In the genomic region with DNA sequence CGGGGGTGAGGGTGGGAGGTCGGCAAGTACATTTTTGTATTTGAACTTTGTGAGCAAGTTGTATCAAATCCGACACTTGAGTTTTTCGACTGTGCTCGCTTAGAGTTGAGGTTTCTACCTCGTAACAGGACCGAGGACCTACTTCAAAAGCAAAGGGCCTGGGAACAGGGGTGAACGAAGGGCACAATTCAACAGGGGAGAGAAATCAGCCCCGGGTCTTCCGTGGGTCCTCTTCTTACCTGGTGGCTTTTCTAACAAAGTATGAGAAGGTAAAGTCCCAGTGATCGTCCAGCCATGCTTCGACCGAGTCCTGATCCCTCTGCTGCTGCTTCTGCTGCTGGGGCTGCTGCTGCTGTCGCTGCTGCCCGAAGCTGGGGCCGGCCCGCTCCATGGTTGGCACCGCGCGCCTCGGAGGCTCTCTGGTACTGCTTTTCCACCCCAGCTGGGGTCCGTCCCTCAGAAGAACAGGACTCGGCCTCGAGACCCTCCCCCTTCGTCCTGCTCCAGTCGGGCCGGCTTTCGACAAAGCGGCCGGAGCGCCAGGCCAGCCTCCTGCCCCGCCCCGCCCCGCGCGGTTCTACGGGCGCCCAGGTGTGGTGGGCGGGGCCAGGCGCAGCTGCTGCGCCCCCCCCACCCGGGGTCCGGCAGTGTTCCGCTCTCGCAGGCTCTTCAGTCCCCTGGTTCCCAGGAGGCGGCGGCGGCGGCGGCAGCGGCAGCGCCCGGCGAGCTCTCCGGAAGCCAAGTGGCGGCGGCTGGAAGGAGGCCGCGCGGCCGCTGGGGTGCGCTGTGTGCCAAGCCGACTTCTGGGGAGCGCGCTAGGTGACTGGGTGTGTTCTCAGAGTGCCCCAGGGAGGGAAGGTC, we compare ENCODE assay signal across 1 cellular context.
TF ChIP-seq lines count a peak whose summit lies in the region.

A gene (minus strand): TSS at position 524 of the 861 bp plus-strand sequence. CDS start 133 bp downstream, at position 391.

TF ChIP-seq in HepG2, 621 proteins besides CTCF, POLR2A, EP300 and RAD21 (continued from another document and continues in another):
- TF ChIP-seq, protein P1, sequence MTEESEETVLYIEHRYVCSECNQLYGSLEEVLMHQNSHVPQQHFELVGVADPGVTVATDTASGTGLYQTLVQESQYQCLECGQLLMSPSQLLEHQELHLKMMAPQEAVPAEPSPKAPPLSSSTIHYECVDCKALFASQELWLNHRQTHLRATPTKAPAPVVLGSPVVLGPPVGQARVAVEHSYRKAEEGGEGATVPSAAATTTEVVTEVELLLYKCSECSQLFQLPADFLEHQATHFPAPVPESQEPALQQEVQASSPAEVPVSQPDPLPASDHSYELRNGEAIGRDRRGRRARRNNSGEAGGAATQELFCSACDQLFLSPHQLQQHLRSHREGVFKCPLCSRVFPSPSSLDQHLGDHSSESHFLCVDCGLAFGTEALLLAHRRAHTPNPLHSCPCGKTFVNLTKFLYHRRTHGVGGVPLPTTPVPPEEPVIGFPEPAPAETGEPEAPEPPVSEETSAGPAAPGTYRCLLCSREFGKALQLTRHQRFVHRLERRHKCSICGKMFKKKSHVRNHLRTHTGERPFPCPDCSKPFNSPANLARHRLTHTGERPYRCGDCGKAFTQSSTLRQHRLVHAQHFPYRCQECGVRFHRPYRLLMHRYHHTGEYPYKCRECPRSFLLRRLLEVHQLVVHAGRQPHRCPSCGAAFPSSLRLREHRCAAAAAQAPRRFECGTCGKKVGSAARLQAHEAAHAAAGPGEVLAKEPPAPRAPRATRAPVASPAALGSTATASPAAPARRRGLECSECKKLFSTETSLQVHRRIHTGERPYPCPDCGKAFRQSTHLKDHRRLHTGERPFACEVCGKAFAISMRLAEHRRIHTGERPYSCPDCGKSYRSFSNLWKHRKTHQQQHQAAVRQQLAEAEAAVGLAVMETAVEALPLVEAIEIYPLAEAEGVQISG (CRISPR knock-in tag; IDR thresholded peaks at IDR 0.05), result peak; percentile 36; the same call in 1 of the 2 replicates
- 0 out of 2 replicates have a peak, but pooled peaks have one; percentile 29 for TF ChIP-seq MAFG (CRISPR knock-in tag; IDR thresholded peaks at IDR 0.05)
- TF ChIP-seq SALL2 (CRISPR knock-in tag; IDR thresholded peaks at IDR 0.05), result peak; percentile 52; the same call in 1 of the 2 replicates
- TF ChIP-seq ZNF777 (CRISPR knock-in tag; IDR thresholded peaks at IDR 0.05), result peak; percentile 74
- TF ChIP-seq TCF12 (IDR thresholded peaks at IDR 0.05), result no peak
- peak; percentile 58; the same call in 1 of the 2 replicates for TF ChIP-seq TCF12 (CRISPR knock-in tag; IDR thresholded peaks at IDR 0.05)
- TF ChIP-seq KDM5B (CRISPR knock-in tag; IDR thresholded peaks at IDR 0.05; ENCODE audit: borderline replicate concordance), result peak; percentile 60; the same call in 1 of the 2 replicates
- no peak for TF ChIP-seq PHF21A (CRISPR knock-in tag; IDR thresholded peaks at IDR 0.05)
- 0 out of 2 replicates have a peak, but pooled peaks have one; percentile 41 for TF ChIP-seq GLI4 (CRISPR knock-in tag; IDR thresholded peaks at IDR 0.05; ENCODE audit: borderline replicate concordance)
- TF ChIP-seq, protein P2, sequence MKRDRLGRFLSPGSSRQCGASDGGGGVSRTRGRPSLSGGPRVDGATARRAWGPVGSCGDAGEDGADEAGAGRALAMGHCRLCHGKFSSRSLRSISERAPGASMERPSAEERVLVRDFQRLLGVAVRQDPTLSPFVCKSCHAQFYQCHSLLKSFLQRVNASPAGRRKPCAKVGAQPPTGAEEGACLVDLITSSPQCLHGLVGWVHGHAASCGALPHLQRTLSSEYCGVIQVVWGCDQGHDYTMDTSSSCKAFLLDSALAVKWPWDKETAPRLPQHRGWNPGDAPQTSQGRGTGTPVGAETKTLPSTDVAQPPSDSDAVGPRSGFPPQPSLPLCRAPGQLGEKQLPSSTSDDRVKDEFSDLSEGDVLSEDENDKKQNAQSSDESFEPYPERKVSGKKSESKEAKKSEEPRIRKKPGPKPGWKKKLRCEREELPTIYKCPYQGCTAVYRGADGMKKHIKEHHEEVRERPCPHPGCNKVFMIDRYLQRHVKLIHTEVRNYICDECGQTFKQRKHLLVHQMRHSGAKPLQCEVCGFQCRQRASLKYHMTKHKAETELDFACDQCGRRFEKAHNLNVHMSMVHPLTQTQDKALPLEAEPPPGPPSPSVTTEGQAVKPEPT (CRISPR knock-in tag; IDR thresholded peaks at IDR 0.05; ENCODE audit: low read depth), result peak; percentile 61; the same call in 1 of the 2 replicates
- peak; percentile 66 for TF ChIP-seq FOXC1 (CRISPR knock-in tag; IDR thresholded peaks at IDR 0.05; ENCODE audit: borderline replicate concordance)
- no peak for TF ChIP-seq MTA1 (CRISPR knock-in tag; IDR thresholded peaks at IDR 0.05; ENCODE audit: borderline replicate concordance)
- TF ChIP-seq, protein P3, sequence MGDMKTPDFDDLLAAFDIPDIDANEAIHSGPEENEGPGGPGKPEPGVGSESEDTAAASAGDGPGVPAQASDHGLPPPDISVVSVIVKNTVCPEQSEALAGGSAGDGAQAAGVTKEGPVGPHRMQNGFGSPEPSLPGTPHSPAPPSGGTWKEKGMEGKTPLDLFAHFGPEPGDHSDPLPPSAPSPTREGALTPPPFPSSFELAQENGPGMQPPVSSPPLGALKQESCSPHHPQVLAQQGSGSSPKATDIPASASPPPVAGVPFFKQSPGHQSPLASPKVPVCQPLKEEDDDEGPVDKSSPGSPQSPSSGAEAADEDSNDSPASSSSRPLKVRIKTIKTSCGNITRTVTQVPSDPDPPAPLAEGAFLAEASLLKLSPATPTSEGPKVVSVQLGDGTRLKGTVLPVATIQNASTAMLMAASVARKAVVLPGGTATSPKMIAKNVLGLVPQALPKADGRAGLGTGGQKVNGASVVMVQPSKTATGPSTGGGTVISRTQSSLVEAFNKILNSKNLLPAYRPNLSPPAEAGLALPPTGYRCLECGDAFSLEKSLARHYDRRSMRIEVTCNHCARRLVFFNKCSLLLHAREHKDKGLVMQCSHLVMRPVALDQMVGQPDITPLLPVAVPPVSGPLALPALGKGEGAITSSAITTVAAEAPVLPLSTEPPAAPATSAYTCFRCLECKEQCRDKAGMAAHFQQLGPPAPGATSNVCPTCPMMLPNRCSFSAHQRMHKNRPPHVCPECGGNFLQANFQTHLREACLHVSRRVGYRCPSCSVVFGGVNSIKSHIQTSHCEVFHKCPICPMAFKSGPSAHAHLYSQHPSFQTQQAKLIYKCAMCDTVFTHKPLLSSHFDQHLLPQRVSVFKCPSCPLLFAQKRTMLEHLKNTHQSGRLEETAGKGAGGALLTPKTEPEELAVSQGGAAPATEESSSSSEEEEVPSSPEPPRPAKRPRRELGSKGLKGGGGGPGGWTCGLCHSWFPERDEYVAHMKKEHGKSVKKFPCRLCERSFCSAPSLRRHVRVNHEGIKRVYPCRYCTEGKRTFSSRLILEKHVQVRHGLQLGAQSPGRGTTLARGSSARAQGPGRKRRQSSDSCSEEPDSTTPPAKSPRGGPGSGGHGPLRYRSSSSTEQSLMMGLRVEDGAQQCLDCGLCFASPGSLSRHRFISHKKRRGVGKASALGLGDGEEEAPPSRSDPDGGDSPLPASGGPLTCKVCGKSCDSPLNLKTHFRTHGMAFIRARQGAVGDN (CRISPR knock-in tag; IDR thresholded peaks at IDR 0.05), result peak; percentile 66
- TF ChIP-seq GPN1 (CRISPR knock-in tag; IDR thresholded peaks at IDR 0.05; ENCODE audit: borderline replicate concordance), result no peak
- TF ChIP-seq ZIK1 (CRISPR knock-in tag; IDR thresholded peaks at IDR 0.05; ENCODE audit: borderline replicate concordance, low read depth), result peak; percentile 27; the same call in 1 of the 2 replicates
- TF ChIP-seq, protein P4, sequence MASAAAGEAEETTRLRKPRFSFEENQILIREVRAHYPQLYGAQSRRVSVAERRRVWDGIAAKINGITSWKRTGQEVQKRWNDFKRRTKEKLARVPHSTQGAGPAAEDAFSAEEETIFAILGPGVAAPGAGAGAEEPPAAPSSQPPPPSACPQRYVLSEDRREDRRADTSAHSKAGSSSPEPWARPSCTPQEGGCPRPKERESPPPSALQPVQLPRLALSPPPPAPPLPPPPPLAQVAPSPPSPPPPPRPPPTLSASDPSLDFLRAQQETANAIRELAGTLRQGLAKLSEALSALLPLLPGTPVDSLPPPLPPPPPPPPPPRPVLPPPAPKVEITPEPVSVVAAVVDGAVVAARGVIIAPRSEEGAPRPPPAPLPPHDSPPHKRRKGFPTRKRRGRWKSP (CRISPR knock-in tag; IDR thresholded peaks at IDR 0.05), result no peak
- 0 out of 2 replicates have a peak, but pooled peaks have one; percentile 47 for TF ChIP-seq ZNF546 (CRISPR knock-in tag; conservative IDR thresholded peaks at IDR 0.05)
- TF ChIP-seq ZNF563 (CRISPR knock-in tag; IDR thresholded peaks at IDR 0.05), result peak; percentile 17; the same call in 1 of the 2 replicates
- TF ChIP-seq, protein P5, sequence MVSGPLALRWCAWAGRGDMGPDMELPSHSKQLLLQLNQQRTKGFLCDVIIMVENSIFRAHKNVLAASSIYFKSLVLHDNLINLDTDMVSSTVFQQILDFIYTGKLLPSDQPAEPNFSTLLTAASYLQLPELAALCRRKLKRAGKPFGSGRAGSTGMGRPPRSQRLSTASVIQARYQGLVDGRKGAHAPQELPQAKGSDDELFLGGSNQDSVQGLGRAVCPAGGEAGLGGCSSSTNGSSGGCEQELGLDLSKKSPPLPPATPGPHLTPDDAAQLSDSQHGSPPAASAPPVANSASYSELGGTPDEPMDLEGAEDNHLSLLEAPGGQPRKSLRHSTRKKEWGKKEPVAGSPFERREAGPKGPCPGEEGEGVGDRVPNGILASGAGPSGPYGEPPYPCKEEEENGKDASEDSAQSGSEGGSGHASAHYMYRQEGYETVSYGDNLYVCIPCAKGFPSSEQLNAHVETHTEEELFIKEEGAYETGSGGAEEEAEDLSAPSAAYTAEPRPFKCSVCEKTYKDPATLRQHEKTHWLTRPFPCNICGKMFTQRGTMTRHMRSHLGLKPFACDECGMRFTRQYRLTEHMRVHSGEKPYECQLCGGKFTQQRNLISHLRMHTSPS (CRISPR knock-in tag; IDR thresholded peaks at IDR 0.05; ENCODE audit: low read depth), result 0 out of 2 replicates have a peak, but pooled peaks have one; percentile 38
- TF ChIP-seq, protein P6, sequence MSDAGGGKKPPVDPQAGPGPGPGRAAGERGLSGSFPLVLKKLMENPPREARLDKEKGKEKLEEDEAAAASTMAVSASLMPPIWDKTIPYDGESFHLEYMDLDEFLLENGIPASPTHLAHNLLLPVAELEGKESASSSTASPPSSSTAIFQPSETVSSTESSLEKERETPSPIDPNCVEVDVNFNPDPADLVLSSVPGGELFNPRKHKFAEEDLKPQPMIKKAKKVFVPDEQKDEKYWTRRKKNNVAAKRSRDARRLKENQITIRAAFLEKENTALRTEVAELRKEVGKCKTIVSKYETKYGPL (CRISPR knock-in tag; IDR thresholded peaks at IDR 0.05), result no peak
- TF ChIP-seq RBAK (CRISPR knock-in tag; IDR thresholded peaks at IDR 0.05), result no peak
- TF ChIP-seq, protein P7, sequence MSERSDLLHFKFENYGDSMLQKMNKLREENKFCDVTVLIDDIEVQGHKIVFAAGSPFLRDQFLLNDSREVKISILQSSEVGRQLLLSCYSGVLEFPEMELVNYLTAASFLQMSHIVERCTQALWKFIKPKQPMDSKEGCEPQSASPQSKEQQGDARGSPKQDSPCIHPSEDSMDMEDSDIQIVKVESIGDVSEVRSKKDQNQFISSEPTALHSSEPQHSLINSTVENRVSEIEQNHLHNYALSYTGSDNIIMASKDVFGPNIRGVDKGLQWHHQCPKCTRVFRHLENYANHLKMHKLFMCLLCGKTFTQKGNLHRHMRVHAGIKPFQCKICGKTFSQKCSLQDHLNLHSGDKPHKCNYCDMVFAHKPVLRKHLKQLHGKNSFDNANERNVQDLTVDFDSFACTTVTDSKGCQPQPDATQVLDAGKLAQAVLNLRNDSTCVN (CRISPR knock-in tag; IDR thresholded peaks at IDR 0.05; ENCODE audit: borderline replicate concordance), result no peak
- peak; percentile 74 for TF ChIP-seq STAG1 (CRISPR knock-in tag; IDR thresholded peaks at IDR 0.05)
- peak; percentile 39; the same call in 1 of the 2 replicates for TF ChIP-seq ZSCAN21 (CRISPR knock-in tag; IDR thresholded peaks at IDR 0.05; ENCODE audit: borderline replicate concordance)
- TF ChIP-seq SALL1 (CRISPR knock-in tag; IDR thresholded peaks at IDR 0.05), result peak; percentile 46; the same call in 1 of the 2 replicates
- peak; percentile 54; the same call in 1 of the 2 replicates for TF ChIP-seq ZNF776 (CRISPR knock-in tag; IDR thresholded peaks at IDR 0.05)
- 0 out of 2 replicates have a peak, but pooled peaks have one; percentile 37 for TF ChIP-seq KDM3A (CRISPR knock-in tag; IDR thresholded peaks at IDR 0.05; ENCODE audit: low read depth)
- TF ChIP-seq ETV5 (CRISPR knock-in tag; IDR thresholded peaks at IDR 0.05; ENCODE audit: borderline replicate concordance), result peak; percentile 37; the same call in 1 of the 2 replicates
- TF ChIP-seq ZNF713 (CRISPR knock-in tag; IDR thresholded peaks at IDR 0.05), result 0 out of 2 replicates have a peak, but pooled peaks have one; percentile 70
- peak; percentile 54 for TF ChIP-seq SKI (IDR thresholded peaks at IDR 0.05; ENCODE audit: partially characterized antibody)
- peak; percentile 79; the same call in 1 of the 2 replicates for TF ChIP-seq DNMT1 (CRISPR knock-in tag; IDR thresholded peaks at IDR 0.05)
- TF ChIP-seq, protein P8, sequence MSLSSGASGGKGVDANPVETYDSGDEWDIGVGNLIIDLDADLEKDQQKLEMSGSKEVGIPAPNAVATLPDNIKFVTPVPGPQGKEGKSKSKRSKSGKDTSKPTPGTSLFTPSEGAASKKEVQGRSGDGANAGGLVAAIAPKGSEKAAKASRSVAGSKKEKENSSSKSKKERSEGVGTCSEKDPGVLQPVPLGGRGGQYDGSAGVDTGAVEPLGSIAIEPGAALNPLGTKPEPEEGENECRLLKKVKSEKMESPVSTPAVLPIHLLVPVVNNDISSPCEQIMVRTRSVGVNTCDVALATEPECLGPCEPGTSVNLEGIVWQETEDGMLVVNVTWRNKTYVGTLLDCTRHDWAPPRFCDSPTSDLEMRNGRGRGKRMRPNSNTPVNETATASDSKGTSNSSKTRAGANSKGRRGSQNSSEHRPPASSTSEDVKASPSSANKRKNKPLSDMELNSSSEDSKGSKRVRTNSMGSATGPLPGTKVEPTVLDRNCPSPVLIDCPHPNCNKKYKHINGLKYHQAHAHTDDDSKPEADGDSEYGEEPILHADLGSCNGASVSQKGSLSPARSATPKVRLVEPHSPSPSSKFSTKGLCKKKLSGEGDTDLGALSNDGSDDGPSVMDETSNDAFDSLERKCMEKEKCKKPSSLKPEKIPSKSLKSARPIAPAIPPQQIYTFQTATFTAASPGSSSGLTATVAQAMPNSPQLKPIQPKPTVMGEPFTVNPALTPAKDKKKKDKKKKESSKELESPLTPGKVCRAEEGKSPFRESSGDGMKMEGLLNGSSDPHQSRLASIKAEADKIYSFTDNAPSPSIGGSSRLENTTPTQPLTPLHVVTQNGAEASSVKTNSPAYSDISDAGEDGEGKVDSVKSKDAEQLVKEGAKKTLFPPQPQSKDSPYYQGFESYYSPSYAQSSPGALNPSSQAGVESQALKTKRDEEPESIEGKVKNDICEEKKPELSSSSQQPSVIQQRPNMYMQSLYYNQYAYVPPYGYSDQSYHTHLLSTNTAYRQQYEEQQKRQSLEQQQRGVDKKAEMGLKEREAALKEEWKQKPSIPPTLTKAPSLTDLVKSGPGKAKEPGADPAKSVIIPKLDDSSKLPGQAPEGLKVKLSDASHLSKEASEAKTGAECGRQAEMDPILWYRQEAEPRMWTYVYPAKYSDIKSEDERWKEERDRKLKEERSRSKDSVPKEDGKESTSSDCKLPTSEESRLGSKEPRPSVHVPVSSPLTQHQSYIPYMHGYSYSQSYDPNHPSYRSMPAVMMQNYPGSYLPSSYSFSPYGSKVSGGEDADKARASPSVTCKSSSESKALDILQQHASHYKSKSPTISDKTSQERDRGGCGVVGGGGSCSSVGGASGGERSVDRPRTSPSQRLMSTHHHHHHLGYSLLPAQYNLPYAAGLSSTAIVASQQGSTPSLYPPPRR (CRISPR knock-in tag; IDR thresholded peaks at IDR 0.05; ENCODE audit: borderline replicate concordance), result no peak
- peak; percentile 70; the same call in 1 of the 2 replicates for TF ChIP-seq ZNF451 (CRISPR knock-in tag; IDR thresholded peaks at IDR 0.05)
- peak; percentile 43 for TF ChIP-seq HNRNPK (IDR thresholded peaks at IDR 0.05; ENCODE audit: low read depth, low read length, poor library complexity, severe bottlenecking)
- no peak for TF ChIP-seq HDAC2 (CRISPR knock-in tag; IDR thresholded peaks at IDR 0.05)
- TF ChIP-seq ZBTB38 (CRISPR knock-in tag; IDR thresholded peaks at IDR 0.05), result peak; percentile 62; the same call in 1 of the 2 replicates
